ENCODE assay signal across 13 cellular contexts in the genomic region with DNA sequence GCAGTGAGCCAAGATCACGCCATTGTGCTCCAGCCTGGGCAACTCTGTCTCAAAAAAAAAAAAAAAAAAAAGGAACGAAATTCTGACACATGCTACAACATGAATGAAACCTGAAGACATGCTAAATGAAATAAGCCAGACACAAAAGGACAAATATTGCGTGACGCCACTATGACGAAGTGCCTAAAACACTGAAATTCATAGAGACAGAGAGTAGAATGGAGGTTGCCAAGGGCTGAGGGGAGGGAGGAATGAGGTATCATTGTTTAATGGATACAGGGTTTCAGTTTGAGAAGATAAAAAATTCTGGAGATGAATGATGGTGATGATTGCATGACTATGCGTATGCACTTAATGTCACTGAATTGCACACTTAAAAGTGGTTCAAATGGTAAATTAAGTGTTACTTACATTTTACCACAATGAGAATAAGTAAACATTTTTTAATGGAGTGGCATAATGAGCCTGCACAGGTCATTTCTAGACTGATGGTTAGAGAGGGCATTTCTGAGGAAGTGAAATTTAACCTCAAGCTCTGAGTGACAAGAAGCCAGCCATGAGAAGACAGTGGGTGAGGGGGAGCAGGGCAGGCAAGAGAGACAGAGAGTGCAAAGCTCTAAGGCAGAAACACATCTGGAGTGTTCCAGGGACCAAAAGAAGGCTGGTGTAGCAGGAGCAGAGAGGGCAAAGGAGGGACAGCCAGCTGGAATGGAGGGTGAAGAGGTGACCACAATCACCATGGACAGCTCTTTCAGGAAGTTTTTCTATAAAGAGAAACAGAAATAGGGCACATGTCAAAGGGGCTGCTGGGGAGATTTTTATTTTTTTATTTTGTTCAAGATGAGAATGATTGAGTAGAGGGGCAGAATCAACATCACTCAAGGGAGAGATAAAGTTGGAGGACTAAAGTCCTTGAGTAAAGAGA. TPM values are rescaled to one million over a fixed set of nuclear protein-coding genes. Genes with fewer than 3 reads are reported as not detected.
DNase-seq lines count a peak whose midpoint lies in the region; ATAC-seq, FAIRE-seq and TF ChIP-seq lines count a peak whose summit lies in the region.
"Had no signal": no experiment of that assay in that cellular context is flagged by ENCODE, and none has a peak within 500 bp of the region (broad histone marks: within the 10 kb centered on the region; RNA-seq: fewer than 3 reads in every experiment).

No MANE protein-coding gene starts in this region.

- ATAC-seq in GM19395 (IDR thresholded peaks at IDR 0.05; ENCODE audit: unreplicated experiment) (peak; percentile 93), HG02798 (IDR thresholded peaks at IDR 0.05; ENCODE audit: poor library complexity, unreplicated experiment) (peak; percentile 85), HG03558 (IDR thresholded peaks at IDR 0.05; ENCODE audit: extremely low read depth, unreplicated experiment) (peak; percentile 95)
- ATAC-seq in activated naive CD4-positive, alpha-beta T cell treated with anti-CD3 and anti-CD28 coated beads, Interleukin-2, amount 50 U/mL, for 72 hours, result no peak
- ATAC-seq: activated T-cell treated with anti-CD3 and anti-CD28 coated beads, Interleukin-2, amount 50 U/mL, for 4 hours had no signal

- H3K27me3 ChIP-seq in Caco-2 (replicated peaks; ENCODE audit: control insufficient read depth, insufficient read depth, low read length), result no peaks in the 10 kb centered on the region

- H3K4me1 ChIP-seq in Caco-2, result peaks cover 33% of the 10 kb centered on the region

- no TSS peak for BruUV-seq in Caco-2 (replicated peaks; lab: Mats Ljungman, UMichigan)

- no peaks in the 10 kb centered on the region for H3K9me3 Mint-ChIP-seq in Caco-2 (ENCODE audit: unreplicated experiment)
- H3K9me3 Mint-ChIP-seq in activated naive CD4-positive, alpha-beta T cell treated with anti-CD3 and anti-CD28 coated beads, Interleukin-2, amount 50 U/mL, for 72 hours, result no peaks in the 10 kb centered on the region
- H3K9me3 Mint-ChIP-seq: activated T-cell treated with anti-CD3 and anti-CD28 coated beads, Interleukin-2, amount 50 U/mL, for 4 hours; HFFc6 had no signal

- H3K36me3 Mint-ChIP-seq in Caco-2 (ENCODE audit: insufficient read depth, unreplicated experiment), result no peaks in the 10 kb centered on the region
- H3K36me3 Mint-ChIP-seq in activated naive CD4-positive, alpha-beta T cell treated with anti-CD3 and anti-CD28 coated beads, Interleukin-2, amount 50 U/mL, for 72 hours, result no peaks in the 10 kb centered on the region

- no peaks in the 10 kb centered on the region for H3K36me3 ChIP-seq in Caco-2 (ENCODE audit: control insufficient read depth, insufficient read depth, low read length)

- no peaks in the 10 kb centered on the region for H3K27me3 Mint-ChIP-seq in Caco-2 (ENCODE audit: insufficient read depth, unreplicated experiment)

- H3K4me1 Mint-ChIP-seq in Caco-2 (ENCODE audit: low read depth, unreplicated experiment), result peaks cover 20% of the 10 kb centered on the region

- H3K9me3 ChIP-seq in Caco-2, result no peaks in the 10 kb centered on the region

- no peak for FAIRE-seq in GM12891 (lab: Jason Lieb, UNC)
- FAIRE-seq: G401.6 had no signal

- POLR2A ChIA-PET in Caco-2 (lab: Charles Lee), result interaction anchor here (0.6 kb wide), 1 partner anchor 531 kb away, joined by 3 read pairs; no protein-coding TSS in a partner anchor

- no peak overlapping the region for H3K4me3 Mint-ChIP-seq in Caco-2 (ENCODE audit: unreplicated experiment)
- H3K4me3 Mint-ChIP-seq: activated T-cell treated with anti-CD3 and anti-CD28 coated beads, Interleukin-2, amount 50 U/mL, for 4 hours; HFFc6 had no signal

- TF ChIP-seq POLR2A in GM12891 (IDR thresholded peaks at IDR 0.05; ENCODE audit: low read depth, low read length), result no peak

- H3K27ac Mint-ChIP-seq in Caco-2 (ENCODE audit: unreplicated experiment), result no peak overlapping the region
- H3K27ac Mint-ChIP-seq in activated naive CD4-positive, alpha-beta T cell treated with anti-CD3 and anti-CD28 coated beads, Interleukin-2, amount 50 U/mL, for 72 hours, result no peak overlapping the region
- H3K27ac Mint-ChIP-seq: HFFc6 had no signal

- no peak for TF ChIP-seq CTCF in Caco-2 (IDR thresholded peaks at IDR 0.05; ENCODE audit: insufficient read depth in 1 of 2, low read depth in 1 of 2, low read length in 1 of 2, severe bottlenecking in 1 of 2, unreplicated experiment in 1 of 2)

- H3K4me3 ChIP-seq in Caco-2 (ENCODE audit: low read depth, low read length), result no peak overlapping the region

- no peak for DNase-seq in GM12891 (ENCODE audit: insufficient read length, low spot score)
- DNase-seq in Caco-2, result no peak
- no peak for DNase-seq in activated naive CD4-positive, alpha-beta T cell treated with anti-CD3 and anti-CD28 coated beads, Interleukin-2, amount 50 U/mL, for 72 hours (ENCODE audit: low spot score in 2 of 2)
- no peak for DNase-seq in stimulated activated CD4-positive, alpha-beta T cell treated with anti-CD3 and anti-CD28 coated beads, Interleukin-12 subunit alpha, Interleukin-12 subunit beta, amount 100 ng/mL, for 4 hours
- no peak for DNase-seq in SW480 (ENCODE audit: low spot score)
- DNase-seq: activated T-cell treated with anti-CD3 and anti-CD28 coated beads, Interleukin-2, amount 50 U/mL, for 4 hours; AML-193; HFFc6; NCI-H1048 had no signal

- intact Hi-C loops in Caco-2 (cut with micrococcal nuclease; ENCODE audit: unreplicated experiment), result no loop called here

- CTCF ChIA-PET in Caco-2 (lab: Charles Lee), result interaction anchor here (1.6 kb wide), 1 partner anchor 16 kb away, joined by 5 read pairs; no protein-coding TSS in a partner anchor

TF ChIP-seq in GM12891, 5 proteins besides CTCF, POLR2A, EP300 and RAD21:
- TF ChIP-seq PAX5 (IDR thresholded peaks at IDR 0.05; ENCODE audit: insufficient read depth, low read length, severe bottlenecking), result no peak
- TF ChIP-seq SPI1 (IDR thresholded peaks at IDR 0.05; ENCODE audit: low read depth, low read length), result peak; percentile 80

RNA-seq across cellular contexts. Expression of gene EXOC6B, which starts 20.6 kb away (rescaled TPM):
- 0.94 TPM for polyA plus RNA-seq in GM12891 (2012; ENCODE audit: low read depth, missing spikeins)
- total RNA-seq in Caco-2 (2022), result 36.1 and 38.0 TPM in 2 replicates
- total RNA-seq in activated naive CD4-positive, alpha-beta T cell treated with anti-CD3 and anti-CD28 coated beads, Interleukin-2, amount 50 U/mL, for 72 hours, result 10 to 100 TPM in 1 of 2 donors, 1 to 10 TPM in 1; 9.3 to 11.0 TPM

RNA-seq across cellular contexts. Expression of gene SPR, which starts 40.8 kb away (rescaled TPM):
- polyA plus RNA-seq in GM12891 (2012; ENCODE audit: low read depth, missing spikeins), result 0.27 TPM
- total RNA-seq in Caco-2 (2022), result 49.6 and 51.5 TPM in 2 replicates
- 1 to 10 TPM; 6.6 to 9.3 TPM for total RNA-seq in activated naive CD4-positive, alpha-beta T cell treated with anti-CD3 and anti-CD28 coated beads, Interleukin-2, amount 50 U/mL, for 72 hours

Comparison
In these comparisons a context has a peak if more than half of its experiments do, and no peak if none do; other contexts are left out.
1. ATAC-seq: peak in GM19395 (single experiment), HG02798 (single experiment) and HG03558 (single experiment); none in activated naive CD4-positive, alpha-beta T cell treated with anti-CD3 and anti-CD28 coated beads, Interleukin-2, amount 50 U/mL, for 72 hours (0 of 2).